In genomic region chrX:37348237-37349130, GRCh38 we compare ENCODE assay signal across 8 cellular contexts. TPM values are rescaled to one million over a fixed set of nuclear protein-coding genes. Genes with fewer than 3 reads are reported as not detected.
DNase-seq lines count a peak whose midpoint lies in the region; ATAC-seq lines count a peak whose summit lies in the region.

No MANE protein-coding gene starts in this region.

- peak overlapping the region; percentile 8 for H3K4me3 Mint-ChIP-seq in activated T-helper 2 cell treated with anti-CD3 and anti-CD28 coated beads, Interferon-gamma antibody, Interleukin-2, Interleukin-4, amounts not matched to agents 10 μg/mL and 5 μg/mL and 100 μg/mL, durations not matched to agents 14 hours and 24 hours and 36 hours (ENCODE audit: low read depth)

- peaks cover 2% of the 10 kb centered on the region for H3K4me1 Mint-ChIP-seq in activated T-helper 2 cell treated with anti-CD3 and anti-CD28 coated beads, Interferon-gamma antibody, Interleukin-2, Interleukin-4, amounts not matched to agents 10 μg/mL and 5 μg/mL and 100 μg/mL, durations not matched to agents 14 hours and 24 hours and 36 hours (ENCODE audit: low read depth)

- no peaks in the 10 kb centered on the region for H3K27me3 ChIP-seq in rectal smooth muscle tissue (ENCODE audit: control insufficient read depth, insufficient read depth, low read length)

- no peaks in the 10 kb centered on the region for H3K36me3 ChIP-seq in rectal smooth muscle tissue (ENCODE audit: control insufficient read depth, insufficient read depth, low read length)

- no peaks in the 10 kb centered on the region for H3K9me3 Mint-ChIP-seq in activated T-helper 2 cell treated with anti-CD3 and anti-CD28 coated beads, Interferon-gamma antibody, Interleukin-2, Interleukin-4, amounts not matched to agents 10 μg/mL and 5 μg/mL and 100 μg/mL, durations not matched to agents 14 hours and 24 hours and 36 hours

- DNase-seq in ELR (ENCODE audit: low read depth) = peak; percentile 21
- no peak for DNase-seq in activated T-helper 2 cell treated with anti-CD3 and anti-CD28 coated beads, Interferon-gamma antibody, Interleukin-2, Interleukin-4, amounts not matched to agents 10 μg/mL and 5 μg/mL and 100 μg/mL, durations not matched to agents 14 hours and 24 hours and 36 hours (ENCODE audit: low spot score)
- no peak for DNase-seq in left ventricle myocardium superior
- no peak for DNase-seq in DMS79 treated with DMSO at 0.1 percent for 48 hours (lab: John Stamatoyannopoulos, UW)
- DNase-seq in NCI-H1092 (lab: John Stamatoyannopoulos, UW) = no peak

- peak overlapping the region; percentile 52 for H3K4me3 ChIP-seq in rectal smooth muscle tissue (ENCODE audit: low read length)

- H3K27me3 Mint-ChIP-seq in activated T-helper 2 cell treated with anti-CD3 and anti-CD28 coated beads, Interferon-gamma antibody, Interleukin-2, Interleukin-4, amounts not matched to agents 10 μg/mL and 5 μg/mL and 100 μg/mL, durations not matched to agents 14 hours and 24 hours and 36 hours (ENCODE audit: low read depth) = peaks cover 20% of the 10 kb centered on the region

- H3K27ac ChIP-seq in rectal smooth muscle tissue (ENCODE audit: low read depth, low read length) = no peak overlapping the region

- H3K27ac Mint-ChIP-seq in activated T-helper 2 cell treated with anti-CD3 and anti-CD28 coated beads, Interferon-gamma antibody, Interleukin-2, Interleukin-4, amounts not matched to agents 10 μg/mL and 5 μg/mL and 100 μg/mL, durations not matched to agents 14 hours and 24 hours and 36 hours = no peak overlapping the region

- intact Hi-C loops in activated T-helper 2 cell treated with anti-CD3 and anti-CD28 coated beads, Interferon-gamma antibody, Interleukin-2, Interleukin-4, amounts not matched to agents 10 μg/mL and 5 μg/mL and 100 μg/mL, durations not matched to agents 14 hours and 24 hours and 36 hours (cut with micrococcal nuclease) = no loop called here
- intact Hi-C loops in left ventricle myocardium superior (cut with micrococcal nuclease) = no loop called here

- ATAC-seq in left ventricle myocardium superior (peak; percentile 12), GM21723 (IDR thresholded peaks at IDR 0.05; ENCODE audit: unreplicated experiment) (no peak), HG02885 (IDR thresholded peaks at IDR 0.05; ENCODE audit: poor library complexity, unreplicated experiment) (no peak)

- no peak overlapping the region for H3K9ac ChIP-seq in rectal smooth muscle tissue (ENCODE audit: low read length)

- no peaks in the 10 kb centered on the region for H3K4me1 ChIP-seq in rectal smooth muscle tissue (ENCODE audit: control insufficient read depth, insufficient read depth, low read length)

- H3K36me3 Mint-ChIP-seq in activated T-helper 2 cell treated with anti-CD3 and anti-CD28 coated beads, Interferon-gamma antibody, Interleukin-2, Interleukin-4, amounts not matched to agents 10 μg/mL and 5 μg/mL and 100 μg/mL, durations not matched to agents 14 hours and 24 hours and 36 hours (ENCODE audit: low read depth) = no peaks in the 10 kb centered on the region

RNA-seq across cellular contexts. Expression of gene PRRG1, which starts 0.7 kb away (rescaled TPM):
- total RNA-seq in activated T-helper 2 cell treated with anti-CD3 and anti-CD28 coated beads, Interferon-gamma antibody, Interleukin-2, Interleukin-4, amounts not matched to agents 10 μg/mL and 5 μg/mL and 100 μg/mL, durations not matched to agents 14 hours and 24 hours and 36 hours = not detected in 2 replicates
- total RNA-seq in left ventricle myocardium superior = 18.4 TPM

Comparison
In these comparisons a context has a peak if more than half of its experiments do, and no peak if none do; other contexts are left out.
1. RNA of gene PRRG1, which starts 0.7 kb away (total RNA-seq): 18.4 TPM in left ventricle myocardium superior (single experiment); not detected in activated T-helper 2 cell treated with anti-CD3 and anti-CD28 coated beads, Interferon-gamma antibody, Interleukin-2, Interleukin-4, amounts not matched to agents 10 μg/mL and 5 μg/mL and 100 μg/mL, durations not matched to agents 14 hours and 24 hours and 36 hours; every median in the first group is over 10 times any median in the second.